In the genomic region with DNA sequence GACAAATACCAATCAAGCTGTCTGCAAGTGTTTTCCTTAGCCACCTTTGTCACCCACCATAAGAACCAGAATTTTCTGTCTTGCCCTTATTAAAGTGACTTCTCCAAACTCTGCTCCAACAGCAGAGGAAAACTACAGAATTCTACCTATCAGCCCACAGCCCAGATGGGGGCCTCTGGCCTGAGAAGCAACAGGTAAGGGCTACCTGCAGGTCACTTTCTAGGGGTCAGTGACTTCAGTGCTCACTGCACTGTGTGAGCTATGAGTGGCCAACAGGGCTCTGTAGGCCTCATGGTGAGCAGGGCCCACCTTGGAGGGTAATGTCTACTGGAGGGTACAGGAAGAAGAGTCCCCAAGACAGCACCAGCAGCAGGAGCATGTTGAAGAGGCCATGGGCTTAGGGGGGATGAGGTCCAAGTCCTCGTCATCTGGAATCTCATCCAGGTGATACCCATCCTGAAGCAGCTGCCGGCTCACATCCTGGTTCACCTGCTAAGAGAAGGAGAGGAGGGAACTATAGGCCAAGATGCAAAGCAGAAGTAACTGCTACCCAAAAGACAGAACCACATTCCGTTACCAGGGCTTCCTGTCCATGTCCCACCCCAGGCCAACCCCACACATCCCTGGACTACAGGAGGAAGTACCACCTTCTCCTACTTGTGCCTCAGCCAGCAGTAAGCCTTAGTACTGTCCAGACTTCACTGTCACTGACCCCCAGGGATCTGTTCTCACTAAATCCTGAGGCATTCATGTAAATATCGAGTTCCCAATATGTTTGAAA, we compare ENCODE assay signal across 10 cellular contexts. TPM values are rescaled to one million over a fixed set of nuclear protein-coding genes. Genes with fewer than 3 reads are reported as not detected.
DNase-seq lines count a peak whose midpoint lies in the region; ATAC-seq and TF ChIP-seq lines count a peak whose summit lies in the region.
"Had no signal": no experiment of that assay in that cellular context is flagged by ENCODE, and none has a peak within 500 bp of the region (broad histone marks: within the 10 kb centered on the region; RNA-seq: fewer than 3 reads in every experiment).

No MANE protein-coding gene starts in this region.

- peak overlapping the region; percentile 19 to 90 (median 77) for H3K27ac Mint-ChIP-seq in CD4-positive, alpha-beta memory T cell
- H3K27ac Mint-ChIP-seq in T-cell, result peak overlapping the region; percentile 79
- peak overlapping the region in 1 of 3 experiments; percentile 56 for H3K27ac Mint-ChIP-seq in nephron

- H3K9me3 ChIP-seq in BLaER1, result no peaks in the 10 kb centered on the region
- no peaks in the 10 kb centered on the region for H3K9me3 ChIP-seq in CD4-positive, alpha-beta memory T cell (ENCODE audit: control insufficient read depth in 1 of 2, low read length in 2 of 2)
- H3K9me3 ChIP-seq: SK-N-SH had no signal

- H3K27me3 ChIP-seq in BLaER1, result no peaks in the 10 kb centered on the region
- no peaks in the 10 kb centered on the region for H3K27me3 ChIP-seq in CD4-positive, alpha-beta memory T cell (ENCODE audit: insufficient read depth, low read length)
- H3K27me3 ChIP-seq: esophagus muscularis mucosa had no signal

- H3K9ac ChIP-seq in BLaER1, result 0 out of 2 replicates have a peak overlapping the region, but pooled peaks have one; percentile 9
- H3K9ac ChIP-seq: SK-N-SH had no signal

- H4K20me1 ChIP-seq in BLaER1, result no peaks in the 10 kb centered on the region

- no peaks in the 10 kb centered on the region for H3K9me3 Mint-ChIP-seq in CD4-positive, alpha-beta memory T cell
- H3K9me3 Mint-ChIP-seq in T-cell (no peaks in the 10 kb centered on the region), nephron (no peaks in the 10 kb centered on the region)

- H3K4me3 ChIP-seq in BLaER1, result no peak overlapping the region
- H3K4me3 ChIP-seq in CD4-positive, alpha-beta memory T cell (ENCODE audit: low read length in 2 of 2), result no peak overlapping the region
- H3K4me3 ChIP-seq: esophagus muscularis mucosa had no signal

- CTCF ChIA-PET in CD4-positive, alpha-beta memory T cell (lab: Charles Lee; ENCODE audit: partially characterized antibody), result interaction anchor here (0.6 to 10.4 kb wide), 49 partner anchors 9 to 270 kb away, joined by 3 to 136 read pairs (median 7); partner anchors contain the start of genes COX5A, CPLX3, CSK and MPI
- CTCF ChIA-PET in T-cell (lab: Charles Lee), result interaction anchor here (0.6 to 2.3 kb wide), 42 partner anchors 8 to 550 kb away, joined by 3 to 18 read pairs (median 4); partner anchors contain the start of genes MPI (in 1 of the 2), SCAMP2 (in 1 of the 2) and ULK3 (in 1 of the 2)

- H3K36me3 Mint-ChIP-seq in CD4-positive, alpha-beta memory T cell, result peaks cover 16 to 57% of the 10 kb centered on the region in 2 donors
- H3K36me3 Mint-ChIP-seq in T-cell (peaks cover 19% of the 10 kb centered on the region), nephron (ENCODE audit: low read depth) (peaks cover 48% of the 10 kb centered on the region)

- no peaks in the 10 kb centered on the region for H3K27me3 Mint-ChIP-seq in CD4-positive, alpha-beta memory T cell
- H3K27me3 Mint-ChIP-seq in T-cell (no peaks in the 10 kb centered on the region), nephron (ENCODE audit: low read depth) (peaks cover 3% of the 10 kb centered on the region)

- no peak for TF ChIP-seq CTCF in nephron (IDR thresholded peaks at IDR 0.05; ENCODE audit: unreplicated experiment in 3 of 3)

- no peak for DNase-seq in CD4-positive, alpha-beta memory T cell
- no peak for DNase-seq in T-cell
- no peak for DNase-seq in stimulated activated CD4-positive, alpha-beta T cell treated with anti-CD3 and anti-CD28 coated beads, Interleukin-1b, Interleukin-23, amount 100 ng/mL, for 48 hours
- DNase-seq in NCI-H526 treated with DMSO at 0.1 percent for 48 hours (lab: John Stamatoyannopoulos, UW), result no peak
- DNase-seq: NCI-H2029 had no signal

- POLR2A ChIA-PET in CD4-positive, alpha-beta memory T cell (lab: Charles Lee; ENCODE audit: partially characterized antibody), result interaction anchor here (0.5 to 10.8 kb wide), 19 partner anchors 9 to 362 kb away, joined by 3 to 155 read pairs (median 10); partner anchors contain the start of genes COX5A, MPI, SCAMP2 and ULK3
- POLR2A ChIA-PET in T-cell (lab: Charles Lee), result interaction anchor here in 1 of 2 donors (0.7 kb wide), 1 partner anchor 9 kb away, joined by 6 read pairs; no protein-coding TSS in a partner anchor

- peaks cover 28 to 54% (median 46%) of the 10 kb centered on the region in 4 donors for H3K4me1 Mint-ChIP-seq in CD4-positive, alpha-beta memory T cell
- peaks cover 46 to 54% (median 51%) of the 10 kb centered on the region in 3 donors for H3K4me1 Mint-ChIP-seq in T-cell
- H3K4me1 Mint-ChIP-seq in nephron, result peaks cover 23% of the 10 kb centered on the region

- peaks cover 73% of the 10 kb centered on the region for H3K36me3 ChIP-seq in BLaER1
- peaks cover 42% of the 10 kb centered on the region for H3K36me3 ChIP-seq in CD4-positive, alpha-beta memory T cell (ENCODE audit: insufficient read depth, low read length)

- ATAC-seq in T-cell (replicated peaks in 1 of 4), result no peak
- ATAC-seq in HG02763 (IDR thresholded peaks at IDR 0.05; ENCODE audit: unreplicated experiment), result no peak

- H3K27ac ChIP-seq in BLaER1, result no peak overlapping the region
- H3K27ac ChIP-seq in CD4-positive, alpha-beta memory T cell (ENCODE audit: low read depth, low read length), result no peak overlapping the region

- intact Hi-C loops in CD4-positive, alpha-beta memory T cell (cut with micrococcal nuclease), result no loop called here

- no peak overlapping the region for H3K4me2 ChIP-seq in BLaER1
- H3K4me2 ChIP-seq: SK-N-SH had no signal

- H3K4me3 Mint-ChIP-seq in CD4-positive, alpha-beta memory T cell, result no peak overlapping the region
- peak overlapping the region in 1 of 3 donors; percentile 9 for H3K4me3 Mint-ChIP-seq in T-cell
- H3K4me3 Mint-ChIP-seq in nephron, result peak overlapping the region; percentile 27 to 69 (median 56)

- peaks cover 41% of the 10 kb centered on the region for H3K4me1 ChIP-seq in BLaER1
- H3K4me1 ChIP-seq in CD4-positive, alpha-beta memory T cell (ENCODE audit: insufficient read depth, low read length), result peaks cover 43% of the 10 kb centered on the region

RNA-seq across cellular contexts. Expression of gene FAM219B, which starts 4.2 kb away (rescaled TPM):
- total RNA-seq in CD4-positive, alpha-beta memory T cell, result 100 to 1,000 TPM; 101 to 117 TPM
- polyA plus RNA-seq in CD4-positive, alpha-beta memory T cell, result 10 to 100 TPM; 17.4 to 26.1 TPM
- 100 to 1,000 TPM in 2 of 5 donors, 10 to 100 TPM in 3; 46.0 to 108 (median 96.6) TPM for total RNA-seq in T-cell

RNA-seq across cellular contexts. Expression of gene MPI, which starts 12.6 kb away (rescaled TPM):
- total RNA-seq in CD4-positive, alpha-beta memory T cell, result 10 to 100 TPM; 70.4 to 73.1 TPM
- 10 to 100 TPM; 63.0 to 66.2 TPM for polyA plus RNA-seq in CD4-positive, alpha-beta memory T cell
- total RNA-seq in T-cell, result 10 to 100 TPM; 36.5 to 74.1 (median 66.1) TPM

RNA-seq across cellular contexts. Expression of gene SCAMP2, which starts 29.3 kb away (rescaled TPM):
- total RNA-seq in CD4-positive, alpha-beta memory T cell, result 100 to 1,000 TPM; 132 to 138 TPM
- polyA plus RNA-seq in CD4-positive, alpha-beta memory T cell, result 100 to 1,000 TPM; 152 to 179 TPM
- total RNA-seq in T-cell, result 100 to 1,000 TPM in 3 of 5 donors, 10 to 100 TPM in 2; 76.8 to 141 (median 134) TPM

RNA-seq across cellular contexts. Expression of gene COX5A, which starts 35.4 kb away (rescaled TPM):
- 10 to 100 TPM; 66.8 to 74.4 TPM for total RNA-seq in CD4-positive, alpha-beta memory T cell
- 100 to 1,000 TPM; 331 to 336 TPM for polyA plus RNA-seq in CD4-positive, alpha-beta memory T cell
- total RNA-seq in T-cell, result 10 to 100 TPM; 58.5 to 83.1 (median 76.7) TPM

RNA-seq across cellular contexts. Expression of gene RPP25, which starts 54.1 kb away (rescaled TPM):
- 1 to 10 TPM; 2.6 to 2.8 TPM for total RNA-seq in CD4-positive, alpha-beta memory T cell
- 1 to 10 TPM; 2.6 to 2.8 TPM for polyA plus RNA-seq in CD4-positive, alpha-beta memory T cell
- 1 to 10 TPM in 3 of 5 donors, under 1 TPM in 2; 0.79 to 4.2 (median 2.8) TPM for total RNA-seq in T-cell

Comparison
In these comparisons a context has a peak if more than half of its experiments do, and no peak if none do; other contexts are left out.
1. H3K4me3 Mint-ChIP-seq: peak in nephron (3 of 3); none in CD4-positive, alpha-beta memory T cell (0 of 8).